In genomic region chr1:211114446-211114845, GRCh38 we compare ENCODE assay signal across 15 cellular contexts. TPM values are rescaled to one million over a fixed set of nuclear protein-coding genes. Genes with fewer than 3 reads are reported as not detected.
DNase-seq lines count a peak whose midpoint lies in the region; ATAC-seq and TF ChIP-seq lines count a peak whose summit lies in the region.
"Had no signal": no experiment of that assay in that cellular context is flagged by ENCODE, and none has a peak within 500 bp of the region (broad histone marks: within the 10 kb centered on the region; RNA-seq: fewer than 3 reads in every experiment).

No MANE protein-coding gene starts in this region.

- DNase-seq in NCI-H446 (lab: John Stamatoyannopoulos, UW) (peak; percentile 23 to 32), NCI-H446 treated with DMSO at 0.1 percent for 48 hours (lab: John Stamatoyannopoulos, UW) (no peak), G401 (ENCODE audit: low spot score) (peak; percentile 94), cerebellar nuclear complex (lab: John Stamatoyannopoulos, UW) (peak; percentile 48 to 54), GM10248 (ENCODE audit: extremely low spot score) (no peak)
- DNase-seq: AML-193; Caco-2; Calu3; CD4-positive, alpha-beta T cell; CD8-positive, alpha-beta T cell; DMS79 treated with DMSO at 0.1 percent for 48 hours; GDM1 had no signal

- in situ Hi-C loops in G401 (cut with HindIII; ENCODE audit: low sequenced_read_pairs): no loop called here

- no peak for ATAC-seq in activated CD4-positive, CD25-positive, alpha-beta regulatory T cell treated with anti-CD3 and anti-CD28 coated beads, Interleukin-2, amount 50 U/mL, for 24 hours
- ATAC-seq: A549; CD8-positive, alpha-beta T cell had no signal

- POLR2A ChIA-PET in GM10248 (lab: Yijun Ruan, JAX): no interaction called here

- CTCF ChIA-PET in GM10248 (lab: Yijun Ruan, JAX): no interaction called here

- no peak for TF ChIP-seq CTCF in GM10248 (IDR thresholded peaks at IDR 0.05; ENCODE audit: control extremely low read depth, extremely low read depth, low read depth, missing control alignments)

RNA-seq across cellular contexts. Expression of gene KCNH1, which starts 19.5 kb away (rescaled TPM):
- 0.14 and 2.0 TPM in 2 replicates for total RNA-seq in G401 (2014; rRNA removed; shearing (Covaris generic))
- total RNA-seq: B cell; Caco-2; Calu3; CD4-positive, alpha-beta T cell; CD8-positive, alpha-beta T cell had no signal

Comparison
In these comparisons a context has a peak if more than half of its experiments do, and no peak if none do; other contexts are left out.
1. DNase-seq: peak in NCI-H446 (2 of 2), G401 (single experiment) and cerebellar nuclear complex (2 of 2); none in NCI-H446 treated with DMSO at 0.1 percent for 48 hours (single experiment) and GM10248 (single experiment).